ENCODE assay signal across 8 cellular contexts in the genomic region with DNA sequence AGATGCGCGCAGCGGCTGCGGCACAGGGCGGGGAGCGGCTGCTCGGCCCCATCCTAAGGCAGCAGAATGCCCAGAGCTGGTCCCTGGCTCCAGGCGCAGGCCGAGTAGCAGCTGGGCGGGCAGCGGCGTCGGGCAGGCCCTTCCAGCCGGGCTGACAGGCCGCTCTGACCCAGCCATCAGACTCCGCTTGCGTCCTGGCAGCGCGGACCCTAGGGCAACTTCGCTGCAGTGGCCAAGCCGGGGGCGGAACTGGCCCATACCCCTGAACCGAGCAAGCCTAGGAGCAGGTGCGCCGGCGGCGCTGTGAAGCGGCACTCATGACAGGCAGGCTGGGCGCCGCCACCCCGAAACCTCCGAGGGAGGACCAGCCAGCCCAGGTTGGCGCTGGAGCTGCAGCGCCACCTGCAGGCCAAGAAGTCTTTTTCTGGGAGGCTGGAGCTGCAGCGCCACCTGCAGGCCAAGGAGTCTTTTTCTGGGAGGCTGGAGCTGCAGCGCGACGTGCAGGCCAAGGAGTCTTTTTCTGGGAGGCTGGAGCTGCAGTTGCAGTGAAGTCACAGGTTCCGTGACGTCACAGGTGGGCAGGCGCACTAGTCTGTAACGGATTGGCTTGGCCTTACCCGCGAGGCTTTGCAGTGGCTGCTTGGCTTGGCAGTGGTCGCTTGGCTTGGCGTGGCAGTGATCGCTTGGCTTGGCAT.
A peak's percentile ranks its signal among the peaks of the same experiment; 100 is the strongest.
DNase-seq lines count a peak whose midpoint lies in the region; ATAC-seq, FAIRE-seq and TF ChIP-seq lines count a peak whose summit lies in the region.
"Not testable (repeated sequence)": the region's sequence is repeated elsewhere in the genome, so short reads cannot be mapped to it uniquely, and the experiment has no call there.

No MANE protein-coding gene starts in this region.

- H3K27ac Mint-ChIP-seq in Calu3 (ENCODE audit: unreplicated experiment) = not testable (repeated sequence)

- not testable (repeated sequence) for H3K4me1 Mint-ChIP-seq in Calu3 (ENCODE audit: low read depth, unreplicated experiment)

- intact Hi-C loops in Calu3 (cut with micrococcal nuclease; ENCODE audit: unreplicated experiment) = loop anchor here (2.0 kb wide), 1 partner anchor 200 kb away; no protein-coding TSS in a partner anchor
- intact Hi-C loops in Right ventricle myocardium superior (cut with DNase I) = not testable (repeated sequence)

- not testable (repeated sequence) for H3K27me3 Mint-ChIP-seq in Calu3 (ENCODE audit: unreplicated experiment)

- DNase-seq in Calu3 = peak; percentile 42
- DNase-seq in H54 (ENCODE audit: insufficient read length, low spot score) = peak; percentile 31
- DNase-seq in NB4 (ENCODE audit: low read depth) = peak; percentile 71
- peak; percentile 85 for DNase-seq in astrocyte of the hippocampus (ENCODE audit: low read depth, low spot score)
- DNase-seq in Right ventricle myocardium superior = peak; percentile 76
- DNase-seq in occipital lobe (lab: John Stamatoyannopoulos, UW) = peak; percentile 55
- peak; percentile 54 for DNase-seq in stimulated activated CD8-positive, alpha-beta memory T cell treated with anti-CD3 and anti-CD28 coated beads, Interleukin-7, amount 100 ng/mL, for 24 hours (ENCODE audit: low read depth)

- peak; percentile 66 for FAIRE-seq in H54 (lab: Jason Lieb, UNC)

- not testable (repeated sequence) for H3K4me3 ChIP-seq in NB4 (ENCODE audit: low read depth, low read length)

- not testable (repeated sequence) for TF ChIP-seq POLR2A in H54 (IDR thresholded peaks at IDR 0.05; ENCODE audit: low read depth, low read length); NB4 (IDR thresholded peaks at IDR 0.05; ENCODE audit: extremely low read depth, insufficient read length)

- TF ChIP-seq CTCF in Calu3 (IDR thresholded peaks at IDR 0.05; ENCODE audit: unreplicated experiment) (peak; percentile 93), NB4 (IDR thresholded peaks at IDR 0.05; ENCODE audit: low read depth, low read length) (peak; percentile 64)

- not testable (repeated sequence) for H3K9me3 Mint-ChIP-seq in Calu3 (ENCODE audit: low read depth, unreplicated experiment)

- CTCF ChIA-PET in Calu3 (lab: Charles Lee) = interaction anchor here (0.7 kb wide), 1 partner anchor 328 kb away, joined by 3 read pairs; no protein-coding TSS in a partner anchor

- not testable (repeated sequence) for H3K36me3 Mint-ChIP-seq in Calu3 (ENCODE audit: insufficient read depth, unreplicated experiment)

- BruUV-seq in Calu3 (replicated peaks; lab: Mats Ljungman, UMichigan) = not testable (repeated sequence)

- peak; percentile 80 to 84 for ATAC-seq in activated CD4-positive, CD25-positive, alpha-beta regulatory T cell treated with anti-CD3 and anti-CD28 coated beads, Interleukin-2, amount 50 U/mL, for 24 hours
- peak; percentile 93 for ATAC-seq in Right ventricle myocardium superior (ENCODE audit: poor library complexity)

- H3K4me3 Mint-ChIP-seq in Calu3 (ENCODE audit: low read depth, unreplicated experiment) = not testable (repeated sequence)

Comparison
In these comparisons a context has a peak if more than half of its experiments do, and no peak if none do; other contexts are left out.
1. DNase-seq: peak in every context shown above with its lines; median percentile 85 in astrocyte of the hippocampus; 76 in Right ventricle myocardium superior; 71 in NB4; 55 in occipital lobe; 54 in stimulated activated CD8-positive, alpha-beta memory T cell treated with anti-CD3 and anti-CD28 coated beads, Interleukin-7, amount 100 ng/mL, for 24 hours; 42 in Calu3; 31 in H54.